Comparison of ENCODE assay signal across 8 cellular contexts in the genomic region with DNA sequence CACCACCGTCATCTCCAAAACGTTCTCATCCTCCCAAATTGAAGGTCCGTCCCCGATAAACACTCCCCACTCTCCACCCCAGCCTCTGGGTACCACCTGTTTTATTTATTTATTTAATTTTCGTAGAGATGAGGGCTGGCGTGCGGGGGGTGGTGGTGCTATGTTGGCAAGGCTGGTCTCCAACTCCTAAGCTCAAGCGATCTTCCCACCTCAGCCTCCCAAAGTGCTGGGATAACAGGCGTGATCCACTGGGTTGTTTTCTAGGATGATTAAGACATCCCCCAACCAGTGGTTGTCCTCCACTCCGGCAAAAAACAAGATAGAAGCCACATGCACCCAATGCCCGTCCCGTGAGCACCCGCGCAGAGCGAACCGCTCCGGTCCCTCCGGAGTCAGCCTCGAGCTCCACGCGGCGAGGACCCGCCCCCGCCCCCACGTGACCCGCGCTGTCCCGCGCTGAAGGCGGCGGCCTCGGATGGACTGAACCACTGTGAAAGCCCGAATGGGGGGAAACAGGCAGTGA. TPM values are rescaled to one million over a fixed set of nuclear protein-coding genes. Genes with fewer than 3 reads are reported as not detected.
DNase-seq lines count a peak whose midpoint lies in the region; ATAC-seq, FAIRE-seq and TF ChIP-seq lines count a peak whose summit lies in the region.

No MANE protein-coding gene starts in this region.

- peak overlapping the region; percentile 99 to 100 (median 99) for H3K9ac ChIP-seq in H1 (replicated peaks in 1 of 4; ENCODE audit: extremely low read depth in 1 of 4, low read depth in 3 of 4, low read length in 3 of 4)

- TF ChIP-seq EP300 in H1 (IDR thresholded peaks at IDR 0.05; ENCODE audit: borderline replicate concordance in 1 of 2, low read depth in 2 of 2, low read length in 2 of 2), result no peak

- H4K8ac ChIP-seq in H1 (ENCODE audit: extremely low read depth, insufficient read depth, low read length), result peak overlapping the region; percentile 99

- H3K4me3 ChIP-seq in H1 (ENCODE audit: extremely low read depth in 1 of 4, insufficient read depth in 2 of 4, low read depth in 3 of 4, low read length in 4 of 4), result peak overlapping the region; percentile 93 to 100 (median 96)

- no peak overlapping the region for H2BK15ac ChIP-seq in H1 (ENCODE audit: low read length)

- TF ChIP-seq POLR2A in H1 (IDR thresholded peaks at IDR 0.05; ENCODE audit: control extremely low read depth in 1 of 2, low read depth in 2 of 2, low read length in 2 of 2), result peak; percentile 91 to 96

- no peaks in the 10 kb centered on the region for H3K9me3 ChIP-seq in H1 (ENCODE audit: insufficient read depth in 2 of 2, low read depth in 1 of 2, low read length in 1 of 2)

- H2BK12ac ChIP-seq in H1 (ENCODE audit: low read depth, low read length), result peak overlapping the region; percentile 88; the same call in 1 of the 2 replicates

- POLR2A ChIA-PET in activated CD4-positive, alpha-beta memory T cell treated with anti-CD3 and anti-CD28 coated beads, Interleukin-2, amount 10 ng/mL, durations not matched to agents 7 days and 5 days (lab: Charles Lee), result interaction anchor here (0.7 to 3.7 kb wide), 13 partner anchors 30 to 1796 kb away, joined by 3 to 39 read pairs (median 3); a partner anchor contains a TSS
- POLR2A ChIA-PET in H1 (lab: Charles Lee; ENCODE audit: partially characterized antibody), result interaction anchor here (0.7 to 3.5 kb wide), 34 partner anchors 9 to 471 kb away, joined by 3 to 69 read pairs (median 6); a partner anchor contains a TSS

- no peak for TF ChIP-seq RAD21 in H1 (IDR thresholded peaks at IDR 0.05 in 1 of 2, conservative IDR thresholded peaks at IDR 0.05 in 1 of 2; ENCODE audit: low read depth in 2 of 2, low read length in 2 of 2)

- H3K56ac ChIP-seq in H1 (replicated peaks; ENCODE audit: insufficient read length, low read depth, low read length), result peak overlapping the region; percentile 97

- H3K4me1 ChIP-seq in H1 (replicated peaks in 1 of 4; ENCODE audit: control insufficient read depth in 3 of 4, insufficient read depth in 4 of 4, low read length in 3 of 4), result peaks cover 0 to 1% (median 0%) of the 10 kb centered on the region in 4 experiments; a peak in 4 of 7 replicates

- ATAC-seq in GM18868 (IDR thresholded peaks at IDR 0.05; ENCODE audit: unreplicated experiment), result peak; percentile 52
- ATAC-seq in HG03097 (IDR thresholded peaks at IDR 0.05; ENCODE audit: low FRiP score, unreplicated experiment), result peak; percentile 47

- peak overlapping the region; percentile 100 for H3K27ac Mint-ChIP-seq in activated CD4-positive, alpha-beta memory T cell treated with anti-CD3 and anti-CD28 coated beads, Interleukin-2, amount 10 ng/mL, durations not matched to agents 7 days and 5 days

- peaks cover 12 to 18% of the 10 kb centered on the region in 2 experiments for H4K20me1 ChIP-seq in H1 (replicated peaks in 1 of 2; ENCODE audit: control insufficient read depth in 1 of 2, insufficient read depth in 2 of 2, low read length in 2 of 2)

- DNase-seq in AML-193 (lab: John Stamatoyannopoulos, UW), result peak; percentile 73 to 86
- DNase-seq in NCI-H345 treated with DMSO at 0.1 percent for 48 hours (lab: John Stamatoyannopoulos, UW; ENCODE audit: unreplicated experiment), result peak; percentile 85
- DNase-seq in activated CD4-positive, alpha-beta memory T cell treated with anti-CD3 and anti-CD28 coated beads, Interleukin-2, amount 10 ng/mL, durations not matched to agents 7 days and 5 days, result peak; percentile 91
- DNase-seq in H1 (ENCODE audit: low read depth in 1 of 2, low spot score in 2 of 2), result peak in 1 of 2 experiments; percentile 36
- DNase-seq in midbrain (lab: John Stamatoyannopoulos, UW), result peak; percentile 93
- DNase-seq in stimulated activated CD8-positive, alpha-beta memory T cell treated with anti-CD3 and anti-CD28 coated beads, Interleukin-2, amount 100 ng/mL, for 48 hours (ENCODE audit: low read depth in 2 of 2), result peak; percentile 83 to 89

- H2AFZ ChIP-seq in H1 (ENCODE audit: low read length), result peak overlapping the region; percentile 96

- H2AK5ac ChIP-seq in H1 (ENCODE audit: low read depth, low read length), result no peak overlapping the region

- H3K23ac ChIP-seq in H1 (ENCODE audit: insufficient read length), result no peak overlapping the region

- H3K4ac ChIP-seq in H1 (replicated peaks; ENCODE audit: insufficient read length, low read depth, low read length), result peak overlapping the region; percentile 13

- peak overlapping the region; percentile 91 for H3K4me3 Mint-ChIP-seq in activated CD4-positive, alpha-beta memory T cell treated with anti-CD3 and anti-CD28 coated beads, Interleukin-2, amount 10 ng/mL, durations not matched to agents 7 days and 5 days

- peak overlapping the region; percentile 99 for H4K91ac ChIP-seq in H1 (replicated peaks; ENCODE audit: insufficient read length, low read length)

- H3K4me1 Mint-ChIP-seq in activated CD4-positive, alpha-beta memory T cell treated with anti-CD3 and anti-CD28 coated beads, Interleukin-2, amount 10 ng/mL, durations not matched to agents 7 days and 5 days, result peaks cover 27% of the 10 kb centered on the region

- H3K27me3 ChIP-seq in H1 (replicated peaks in 1 of 4; ENCODE audit: control insufficient read depth in 3 of 4, extremely low read depth in 1 of 4, insufficient read depth in 3 of 4, low read length in 3 of 4), result no peaks in the 10 kb centered on the region

- 6% methylated on average over 23 of the region's 33 CpGs; no CpG with 5 or more reads in 1 of the 2 experiments for WGBS in H1 (ENCODE audit: extremely low coverage in 1 of 2, insufficient coverage in 1 of 2, insufficient read length in 1 of 2, insufficient replicate concordance in 2 of 2, low coverage in 1 of 2, low lambda C conversion rate in 2 of 2, missing lambda C conversion rate in 1 of 2), 2 experiments

- no peak for TF ChIP-seq CTCF in H1 (IDR thresholded peaks at IDR 0.05; ENCODE audit: control extremely low read depth in 1 of 3, insufficient read depth in 1 of 3, low read depth in 1 of 3, low read length in 3 of 3)

- no peak overlapping the region for H3K14ac ChIP-seq in H1 (ENCODE audit: insufficient read length)

- peak overlapping the region; percentile 100 for H3K27ac ChIP-seq in H1 (ENCODE audit: low read depth, low read length)

- peaks cover 5% of the 10 kb centered on the region; the same call in 1 of the 2 replicates for H3K79me1 ChIP-seq in H1 (ENCODE audit: low read depth, low read length)

- FAIRE-seq in H1 (lab: Jason Lieb, UNC), result no peak

- H3K4me2 ChIP-seq in H1 (ENCODE audit: insufficient read depth in 1 of 2, low read depth in 2 of 2, low read length in 2 of 2), result peak overlapping the region; percentile 60 to 80

- CTCF ChIA-PET in activated CD4-positive, alpha-beta memory T cell treated with anti-CD3 and anti-CD28 coated beads, Interleukin-2, amount 10 ng/mL, durations not matched to agents 7 days and 5 days (lab: Charles Lee), result interaction anchor here (0.6 to 2.4 kb wide), 7 partner anchors 51 to 826 kb away, joined by 3 to 11 read pairs (median 4); no protein-coding TSS in a partner anchor
- CTCF ChIA-PET in H1 (lab: Charles Lee; ENCODE audit: partially characterized antibody), result interaction anchor here (0.5 to 1.5 kb wide), 8 partner anchors 11 to 147 kb away, joined by 3 read pairs; no protein-coding TSS in a partner anchor

- no peak overlapping the region for H2BK20ac ChIP-seq in H1 (ENCODE audit: low read length)

- peaks cover 2 to 11% (median 3%) of the 10 kb centered on the region in 4 experiments; a peak in 6 of 8 replicates for H3K36me3 ChIP-seq in H1 (ENCODE audit: control insufficient read depth in 2 of 4, insufficient read depth in 4 of 4, low read length in 3 of 4)

- H3K23me2 ChIP-seq in H1 (ENCODE audit: low read depth, low read length), result peaks cover 8% of the 10 kb centered on the region

- H4K5ac ChIP-seq in H1 (ENCODE audit: insufficient read length, low read depth, low read length), result peak overlapping the region; percentile 87

- peak overlapping the region; percentile 38 for H2BK120ac ChIP-seq in H1 (replicated peaks; ENCODE audit: low read depth, low read length)

- peak overlapping the region; percentile 99 for H2BK5ac ChIP-seq in H1 (ENCODE audit: low read depth, low read length)

- peaks cover 23% of the 10 kb centered on the region for H3K36me3 Mint-ChIP-seq in activated CD4-positive, alpha-beta memory T cell treated with anti-CD3 and anti-CD28 coated beads, Interleukin-2, amount 10 ng/mL, durations not matched to agents 7 days and 5 days (ENCODE audit: low read depth)

- peak overlapping the region; percentile 88 for H3K18ac ChIP-seq in H1 (ENCODE audit: extremely low read depth, low read length)

- H3K9me3 Mint-ChIP-seq in activated CD4-positive, alpha-beta memory T cell treated with anti-CD3 and anti-CD28 coated beads, Interleukin-2, amount 10 ng/mL, durations not matched to agents 7 days and 5 days, result no peaks in the 10 kb centered on the region

- peaks cover 37 to 84% of the 10 kb centered on the region in 2 experiments for H3K79me2 ChIP-seq in H1 (ENCODE audit: control insufficient read depth in 1 of 2, insufficient read depth in 2 of 2, low read length in 2 of 2)

- H3K27me3 Mint-ChIP-seq in activated CD4-positive, alpha-beta memory T cell treated with anti-CD3 and anti-CD28 coated beads, Interleukin-2, amount 10 ng/mL, durations not matched to agents 7 days and 5 days, result no peaks in the 10 kb centered on the region

RNA-seq across cellular contexts. Expression of a gene that starts 0.9 kb away (rescaled TPM):
- 100 to 1,000 TPM; 135 to 138 TPM for total RNA-seq in activated CD4-positive, alpha-beta memory T cell treated with anti-CD3 and anti-CD28 coated beads, Interleukin-2, amount 10 ng/mL, durations not matched to agents 7 days and 5 days
- 306 and 316 TPM in 2 replicates for total RNA-seq in H1 (2021; fragmentation: NEBNext Ultra II Directional; extraction: Animal tissue kit (Norgen Biotek cat#: 25700))
- polyA plus RNA-seq in H1 (2011; rRNA removed), result 167 and 211 TPM in 2 replicates
- 181 TPM for polyA plus RNA-seq in H1 (2011; cell fraction: cytosol; rRNA removed)
- 316 TPM for polyA plus RNA-seq in H1 (2011; cell fraction: nucleus; rRNA removed)
- polyA plus RNA-seq in H1 (2012, experiment 1 of 2), result 268 to 336 TPM (median 277 TPM) in 4 replicates
- 155 TPM for polyA plus RNA-seq in H1 (2012, experiment 2 of 2)
- 177 TPM for polyA plus RNA-seq in H1 (2013, experiment 1 of 2)
- 161 TPM for polyA plus RNA-seq in H1 (2013, experiment 2 of 2)
- 182 and 192 TPM in 2 replicates for polyA minus RNA-seq in H1 (2011; rRNA and poly(A)+ RNA removed)
- 142 TPM for polyA minus RNA-seq in H1 (2011; cell fraction: cytosol; rRNA and poly(A)+ RNA removed)
- polyA minus RNA-seq in H1 (2011; cell fraction: nucleus; rRNA and poly(A)+ RNA removed), result 129 TPM

RNA-seq across cellular contexts. Expression of a gene that starts 39.5 kb away (rescaled TPM):
- total RNA-seq in activated CD4-positive, alpha-beta memory T cell treated with anti-CD3 and anti-CD28 coated beads, Interleukin-2, amount 10 ng/mL, durations not matched to agents 7 days and 5 days, result 10 to 100 TPM; 22.4 to 26.8 TPM
- total RNA-seq in H1 (2021; fragmentation: NEBNext Ultra II Directional; extraction: Animal tissue kit (Norgen Biotek cat#: 25700)), result 46.2 and 49.5 TPM in 2 replicates
- polyA plus RNA-seq in H1 (2011; rRNA removed), result 69.2 and 70.8 TPM in 2 replicates
- polyA plus RNA-seq in H1 (2011; cell fraction: cytosol; rRNA removed), result 43.8 TPM
- polyA plus RNA-seq in H1 (2011; cell fraction: nucleus; rRNA removed), result 87.4 TPM
- polyA plus RNA-seq in H1 (2012, experiment 1 of 2), result 24.9 to 55.7 TPM (median 48.9 TPM) in 4 replicates
- 15.1 TPM for polyA plus RNA-seq in H1 (2012, experiment 2 of 2)
- 13.0 TPM for polyA plus RNA-seq in H1 (2013, experiment 1 of 2)
- 12.5 TPM for polyA plus RNA-seq in H1 (2013, experiment 2 of 2)
- 76.9 and 104 TPM in 2 replicates for polyA minus RNA-seq in H1 (2011; rRNA and poly(A)+ RNA removed)
- 27.6 TPM for polyA minus RNA-seq in H1 (2011; cell fraction: cytosol; rRNA and poly(A)+ RNA removed)
- polyA minus RNA-seq in H1 (2011; cell fraction: nucleus; rRNA and poly(A)+ RNA removed), result 30.4 TPM

RNA-seq across cellular contexts. Expression of a gene that starts 49.7 kb away (rescaled TPM):
- total RNA-seq in activated CD4-positive, alpha-beta memory T cell treated with anti-CD3 and anti-CD28 coated beads, Interleukin-2, amount 10 ng/mL, durations not matched to agents 7 days and 5 days, result 10 to 100 TPM; 64.6 to 65.1 TPM
- 13.4 and 18.2 TPM in 2 replicates for total RNA-seq in H1 (2021; fragmentation: NEBNext Ultra II Directional; extraction: Animal tissue kit (Norgen Biotek cat#: 25700))
- 24.1 and 28.0 TPM in 2 replicates for polyA plus RNA-seq in H1 (2011; rRNA removed)
- polyA plus RNA-seq in H1 (2011; cell fraction: cytosol; rRNA removed), result 13.3 TPM
- 14.9 TPM for polyA plus RNA-seq in H1 (2011; cell fraction: nucleus; rRNA removed)
- polyA plus RNA-seq in H1 (2012, experiment 1 of 2), result 9.4 to 12.3 TPM (median 11.3 TPM) in 4 replicates
- polyA plus RNA-seq in H1 (2012, experiment 2 of 2), result 9.6 TPM
- polyA plus RNA-seq in H1 (2013, experiment 1 of 2), result 20.2 TPM
- 21.4 TPM for polyA plus RNA-seq in H1 (2013, experiment 2 of 2)
- 5.8 and 7.4 TPM in 2 replicates for polyA minus RNA-seq in H1 (2011; rRNA and poly(A)+ RNA removed)
- polyA minus RNA-seq in H1 (2011; cell fraction: cytosol; rRNA and poly(A)+ RNA removed), result 16.1 TPM
- polyA minus RNA-seq in H1 (2011; cell fraction: nucleus; rRNA and poly(A)+ RNA removed), result 8.9 TPM
